In genomic region chr22:23750744-23751440, GRCh38 we compare ENCODE assay signal across 8 cellular contexts. TPM values are rescaled to one million over a fixed set of nuclear protein-coding genes. Genes with fewer than 3 reads are reported as not detected.
DNase-seq lines count a peak whose midpoint lies in the region; ATAC-seq, FAIRE-seq and TF ChIP-seq lines count a peak whose summit lies in the region.

TSS of gene ZNF70 (minus strand) at chr22:23751112. CDS start at chr22:23745140, 5,972 bp downstream.

- TF ChIP-seq CTCF in NB4 (IDR thresholded peaks at IDR 0.05; ENCODE audit: low read depth, low read length) = peak; percentile 25
- TF ChIP-seq CTCF in prostate gland (IDR thresholded peaks at IDR 0.05) = peak in 1 of 4 experiments; percentile 5

- FAIRE-seq in H54 (lab: Jason Lieb, UNC) = no peak

- peak within 1 kb of the TSS; percentile 90 to 92 for H3K27ac ChIP-seq in prostate gland

- H3K4me3 ChIP-seq in NB4 (ENCODE audit: low read depth, low read length) (peak within 1 kb of the TSS; percentile 90), adipocyte (ENCODE audit: low read length) (peak within 1 kb of the TSS; percentile 90), prostate gland (peak within 1 kb of the TSS; percentile 66 to 80)

- DNase-seq in ELR (ENCODE audit: low read depth) (peak; percentile 85), H54 (ENCODE audit: insufficient read length, low spot score) (peak; percentile 81), NB4 (ENCODE audit: low read depth) (peak; percentile 88), SW480 (ENCODE audit: low spot score) (peak; percentile 86), adipocyte (ENCODE audit: low read depth) (peak; percentile 92), left cardiac atrium (peak; percentile 91), prostate gland (ENCODE audit: low spot score) (peak; percentile 92), ureter (ENCODE audit: low spot score) (peak; percentile 87)

- intact Hi-C loops in left cardiac atrium (cut with DNase I) = no loop called here
- intact Hi-C loops in prostate gland (cut with DNase I) = no loop called here

- 0% methylated on average over 29 of the region's 76 CpGs for WGBS in prostate gland

- peak within 1 kb of the TSS; percentile 90 for H3K9ac ChIP-seq in adipocyte (ENCODE audit: low read length)

- TF ChIP-seq POLR2A in H54 (IDR thresholded peaks at IDR 0.05; ENCODE audit: low read depth, low read length) (peak; percentile 57), NB4 (IDR thresholded peaks at IDR 0.05; ENCODE audit: extremely low read depth, insufficient read length) (peak; percentile 37), prostate gland (IDR thresholded peaks at IDR 0.05) (peak; percentile 46)

- H3K36me3 ChIP-seq in adipocyte (ENCODE audit: control insufficient read depth, insufficient read depth, low read length, severe bottlenecking) = no peaks in the 10 kb centered on the region
- H3K36me3 ChIP-seq in prostate gland = no peaks in the 10 kb centered on the region

- no peaks in the 10 kb centered on the region for H3K9me3 ChIP-seq in adipocyte (ENCODE audit: control insufficient read depth, low read length)
- H3K9me3 ChIP-seq in prostate gland = no peaks in the 10 kb centered on the region

- H3K4me1 ChIP-seq in adipocyte (ENCODE audit: control insufficient read depth, insufficient read depth, low read length) (peaks cover 11% of the 10 kb centered on the region), prostate gland (replicated peaks) (peaks cover 2% of the 10 kb centered on the region)

- peak; percentile 95 to 97 for ATAC-seq in left cardiac atrium

- H3K27me3 ChIP-seq in adipocyte (replicated peaks; ENCODE audit: control insufficient read depth, insufficient read depth, low read length) (no peaks in the 10 kb centered on the region), prostate gland (replicated peaks; ENCODE audit: insufficient read depth) (no peaks in the 10 kb centered on the region)

RNA-seq across cellular contexts. Expression of gene ZNF70, which starts in this region (rescaled TPM):
- total RNA-seq in left cardiac atrium (1 to 10 TPM; 4.9 to 5.6 TPM), prostate gland (1 to 10 TPM; 5.2 to 8.1 TPM), ureter (9.0 TPM)

Comparison
In these comparisons a context has a peak if more than half of its experiments do, and no peak if none do; other contexts are left out.
1. Peak in every context shown above with its lines: DNase-seq, ATAC-seq, H3K4me3 ChIP-seq and H3K27ac ChIP-seq.